Comparison of ENCODE assay signal across 18 cellular contexts in the genomic region with DNA sequence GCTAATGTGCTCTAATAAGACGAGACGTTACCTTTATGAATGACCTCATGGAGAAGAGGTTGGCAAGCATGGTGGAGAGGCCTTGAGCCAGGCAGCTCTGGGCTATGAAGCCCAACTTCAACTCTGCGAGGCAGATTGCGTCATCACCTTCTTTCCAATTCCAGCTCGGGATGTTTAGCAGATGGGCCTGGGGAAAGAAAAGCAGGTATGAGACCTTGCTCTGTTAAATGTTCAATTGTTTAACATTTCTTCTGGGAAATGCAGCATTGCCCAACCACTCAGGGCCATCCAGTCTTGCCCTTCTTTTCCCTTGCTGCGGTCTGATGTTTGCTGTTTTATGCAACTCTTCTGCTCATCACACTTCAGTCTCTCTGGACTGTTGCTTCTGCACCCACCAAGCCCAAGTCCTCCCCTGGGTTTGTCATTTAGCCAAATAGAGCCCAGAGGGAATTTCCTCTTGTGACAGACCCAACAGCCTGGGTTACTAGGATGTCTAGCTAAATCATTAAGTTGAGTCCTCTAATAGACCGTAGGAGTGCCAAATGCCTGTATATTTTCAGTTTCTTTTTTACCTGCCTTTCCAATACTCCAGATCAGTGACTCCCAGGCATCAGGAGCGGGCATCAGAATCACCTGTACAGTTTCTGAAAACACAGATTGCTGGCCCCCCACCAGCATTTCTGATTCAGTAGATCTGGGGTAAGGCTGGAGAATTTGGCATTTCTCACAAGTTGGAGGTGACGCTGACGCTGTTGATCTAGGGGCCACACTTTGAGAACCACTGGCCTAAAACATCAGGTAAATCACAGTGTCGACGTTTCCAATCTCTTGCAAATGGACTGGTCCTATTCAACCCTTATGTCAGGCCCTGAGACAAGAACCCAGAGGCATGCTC.
DNase-seq lines count a peak whose midpoint lies in the region; ATAC-seq and TF ChIP-seq lines count a peak whose summit lies in the region.
"Had no signal": no experiment of that assay in that cellular context is flagged by ENCODE, and none has a peak within 500 bp of the region (broad histone marks: within the 10 kb centered on the region; RNA-seq: fewer than 3 reads in every experiment).

No MANE protein-coding gene starts in this region.

- H3K4me1 ChIP-seq in HEK293 (ENCODE audit: control insufficient read depth, insufficient read depth, low read length) (no peaks in the 10 kb centered on the region), esophagus muscularis mucosa (peaks cover 0 to 59% (median 39%) of the 10 kb centered on the region in 4 donors), left lung (peaks cover 4 to 5% of the 10 kb centered on the region in 2 donors), stomach (peaks cover 0 to 43% (median 0%) of the 10 kb centered on the region in 4 donors)
- H3K4me1 ChIP-seq: Peyer's patch had no signal

- H3K9me3 ChIP-seq in HEK293 (ENCODE audit: control insufficient read depth, insufficient read depth, low read depth, low read length) (no peaks in the 10 kb centered on the region), esophagus muscularis mucosa (no peaks in the 10 kb centered on the region), left lung (no peaks in the 10 kb centered on the region), stomach (no peaks in the 10 kb centered on the region)
- H3K9me3 ChIP-seq: BLaER1, MG63, Peyer's patch, upper lobe of left lung had no signal

- no peaks in the 10 kb centered on the region for H3K27me3 ChIP-seq in esophagus muscularis mucosa
- no peaks in the 10 kb centered on the region for H3K27me3 ChIP-seq in left lung
- H3K27me3 ChIP-seq in stomach = no peaks in the 10 kb centered on the region
- H3K27me3 ChIP-seq: BLaER1, brain microvascular endothelial cell, MG63, Peyer's patch, upper lobe of left lung had no signal

- no peak overlapping the region for H3K4me3 ChIP-seq in HEK293 (ENCODE audit: low read depth, low read length)
- no peak overlapping the region for H3K4me3 ChIP-seq in esophagus muscularis mucosa
- H3K4me3 ChIP-seq in left lung = no peak overlapping the region
- H3K4me3 ChIP-seq in stomach = no peak overlapping the region
- H3K4me3 ChIP-seq: BLaER1, MG63, Peyer's patch, upper lobe of left lung had no signal

- TF ChIP-seq EP300 in esophagus muscularis mucosa (IDR thresholded peaks at IDR 0.05) (no peak), stomach (IDR thresholded peaks at IDR 0.05) (peak; percentile 84)

- POLR2A ChIA-PET in HEK293 (lab: Yijun Ruan, JAX) = no interaction called here

- TF ChIP-seq CTCF in HEK293 (tag by site-specific recombination; IDR thresholded peaks at IDR 0.05) = no peak
- TF ChIP-seq CTCF in esophagus muscularis mucosa (IDR thresholded peaks at IDR 0.05) = no peak
- no peak for TF ChIP-seq CTCF in left lung (IDR thresholded peaks at IDR 0.05)
- no peak for TF ChIP-seq CTCF in stomach (IDR thresholded peaks at IDR 0.05)

- H3K27ac ChIP-seq in HEK293 (ENCODE audit: extremely low read depth, low read depth, low read length) (no peak overlapping the region), esophagus muscularis mucosa (replicated peaks in 1 of 4) (peak overlapping the region; percentile 16 to 62 (median 51)), left lung (peak overlapping the region in 1 of 2 donors; percentile 7), stomach (peak overlapping the region in 2 of 5 donors; percentile 45 to 77)
- H3K27ac ChIP-seq: BLaER1, brain microvascular endothelial cell, upper lobe of left lung had no signal

- H3K36me3 ChIP-seq in HEK293 (ENCODE audit: control insufficient read depth in 2 of 2, insufficient read depth in 1 of 2, low read length in 2 of 2) (no peaks in the 10 kb centered on the region), esophagus muscularis mucosa (peaks cover 0 to 39% (median 15%) of the 10 kb centered on the region in 4 donors), left lung (no peaks in the 10 kb centered on the region), stomach (peaks cover 0 to 13% (median 5%) of the 10 kb centered on the region in 4 donors)
- H3K36me3 ChIP-seq: BLaER1, Peyer's patch, upper lobe of left lung had no signal

- CTCF ChIA-PET in HEK293 (lab: Yijun Ruan, JAX) = interaction anchor here (0.6 kb wide), 1 partner anchor 647 kb away, joined by 4 read pairs; no protein-coding TSS in a partner anchor

- TF ChIP-seq POLR2A in esophagus muscularis mucosa (IDR thresholded peaks at IDR 0.05; ENCODE audit: low read depth) (no peak), stomach (IDR thresholded peaks at IDR 0.05) (no peak)

- WGBS in esophagus muscularis mucosa = 78% methylated on average over 12 of the region's 12 CpGs
- WGBS in stomach, 5 donors = 86 to 94% (median 88%) methylated on average over 12 of the region's 12 CpGs

- DNase-seq in esophagus muscularis mucosa (ENCODE audit: extremely low spot score) = peak; percentile 92
- peak in 1 of 2 donors; percentile 53 for DNase-seq in left lung
- no peak for DNase-seq in stomach
- DNase-seq in SW 1271 (lab: John Stamatoyannopoulos, UW) = no peak
- no peak for DNase-seq in activated effector memory CD4-positive, alpha-beta T cell treated with anti-CD3 and anti-CD28 coated beads, Interleukin-2, amount 50 U/mL, for 16 hours
- DNase-seq: activated gamma-delta T cell treated with Interleukin-2 at 50 U/mL for 16 hours; brain microvascular endothelial cell; effector memory CD4-positive, alpha-beta T cell; glutamatergic neuron; MG63; NCI-H2081 treated with DMSO at 0.1 percent for 48 hours; NCI-H748 treated with DMSO at 0.1 percent for 48 hours; Peyer's patch had no signal

- ATAC-seq in left lung (peak; percentile 69), HG02798 (IDR thresholded peaks at IDR 0.05; ENCODE audit: poor library complexity, unreplicated experiment) (no peak), HG02623 (IDR thresholded peaks at IDR 0.05; ENCODE audit: unreplicated experiment) (no peak)

- intact Hi-C loops in esophagus muscularis mucosa (cut with DNase I) = no loop called here
- intact Hi-C loops in left lung (cut with DNase I) = no loop called here
- intact Hi-C loops in stomach (cut with DNase I; ENCODE audit: low total_unique reads) = no loop called here

TF ChIP-seq in HEK293, 187 proteins besides CTCF, POLR2A, EP300 and RAD21:
- TF ChIP-seq, protein P1, sequence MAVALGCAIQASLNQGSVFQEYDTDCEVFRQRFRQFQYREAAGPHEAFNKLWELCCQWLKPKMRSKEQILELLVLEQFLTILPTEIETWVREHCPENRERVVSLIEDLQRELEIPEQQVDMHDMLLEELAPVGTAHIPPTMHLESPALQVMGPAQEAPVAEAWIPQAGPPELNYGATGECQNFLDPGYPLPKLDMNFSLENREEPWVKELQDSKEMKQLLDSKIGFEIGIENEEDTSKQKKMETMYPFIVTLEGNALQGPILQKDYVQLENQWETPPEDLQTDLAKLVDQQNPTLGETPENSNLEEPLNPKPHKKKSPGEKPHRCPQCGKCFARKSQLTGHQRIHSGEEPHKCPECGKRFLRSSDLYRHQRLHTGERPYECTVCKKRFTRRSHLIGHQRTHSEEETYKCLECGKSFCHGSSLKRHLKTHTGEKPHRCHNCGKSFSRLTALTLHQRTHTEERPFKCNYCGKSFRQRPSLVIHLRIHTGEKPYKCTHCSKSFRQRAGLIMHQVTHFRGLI (tag by site-specific recombination; IDR thresholded peaks at IDR 0.05) = peak; percentile 58; the same call in 1 of the 2 replicates
- no peak for TF ChIP-seq SP3 (tag by site-specific recombination; IDR thresholded peaks at IDR 0.05)
